ENCODE assay signal across 8 cellular contexts in the genomic region with DNA sequence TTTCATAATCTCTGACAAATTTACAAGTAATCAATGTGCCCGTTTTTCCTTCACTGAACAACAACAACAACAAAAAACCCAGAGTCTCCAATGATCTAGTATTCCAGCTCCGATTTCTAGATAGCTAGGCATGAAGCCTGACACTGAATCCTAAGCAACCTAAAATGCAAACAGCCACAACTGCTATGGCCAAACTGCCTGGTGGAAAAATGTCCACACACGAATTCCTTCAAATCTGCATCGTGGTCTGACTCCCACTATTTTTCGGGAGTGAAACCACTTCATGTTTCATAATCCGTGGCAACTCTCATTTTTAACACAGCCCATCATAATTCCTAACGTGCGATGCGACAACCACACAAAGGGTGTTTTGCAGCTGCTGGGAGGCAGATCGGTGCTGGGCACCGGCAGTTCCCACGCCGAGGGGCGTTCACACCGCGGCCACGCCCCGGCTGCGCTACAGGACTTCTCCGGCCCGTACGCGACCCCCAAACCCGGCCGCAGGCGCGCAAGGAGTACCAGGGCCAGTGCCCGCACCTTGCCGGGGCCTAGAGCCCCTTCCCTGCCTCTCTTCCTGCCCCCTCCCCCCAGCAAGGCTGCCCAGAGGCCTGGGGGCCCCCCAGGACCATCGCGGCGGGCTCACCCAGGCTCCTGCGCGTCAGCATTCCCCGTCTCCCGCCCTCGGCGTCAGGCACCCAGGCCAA. TPM values are rescaled to one million over a fixed set of nuclear protein-coding genes. Genes with fewer than 3 reads are reported as not detected.
DNase-seq lines count a peak whose midpoint lies in the region; ATAC-seq, FAIRE-seq and TF ChIP-seq lines count a peak whose summit lies in the region.

No MANE protein-coding gene starts in this region.

- H3K27me3 ChIP-seq in Panc1 (ENCODE audit: control insufficient read depth, insufficient read depth, low read length), result no peaks in the 10 kb centered on the region
- no peaks in the 10 kb centered on the region for H3K27me3 ChIP-seq in pancreas

- ATAC-seq in GM19455 (IDR thresholded peaks at IDR 0.05; ENCODE audit: unreplicated experiment), result peak; percentile 40
- peak; percentile 20 for ATAC-seq in HG03565 (IDR thresholded peaks at IDR 0.05; ENCODE audit: unreplicated experiment)
- peak; percentile 81 for ATAC-seq in Panc1
- peak; percentile 64 to 80 (median 78) for ATAC-seq in pancreas

- CTCF ChIA-PET in Panc1 (lab: Charles Lee), result interaction anchor here (0.5 kb wide), 1 partner anchor 70 kb away, joined by 3 read pairs; no protein-coding TSS in a partner anchor

- TF ChIP-seq CTCF in Panc1 (IDR thresholded peaks at IDR 0.05), result no peak
- no peak for TF ChIP-seq CTCF in pancreas (IDR thresholded peaks at IDR 0.05)

- no TSS peak for BruUV-seq in Panc1 (replicated peaks; lab: Mats Ljungman, UMichigan)

- H3K4me3 ChIP-seq in Panc1 (ENCODE audit: low read depth in 2 of 2, low read length in 2 of 2), result peak overlapping the region; percentile 71 to 72
- H3K4me3 ChIP-seq in pancreas, result peak overlapping the region; percentile 91 to 99 (median 97)

- peak overlapping the region; percentile 83 for H3K27ac ChIP-seq in Panc1 (ENCODE audit: low read length)
- H3K27ac ChIP-seq in adipose tissue (ENCODE audit: low read depth, low read length), result peak overlapping the region; percentile 60
- H3K27ac ChIP-seq in pancreas, result peak overlapping the region; percentile 87 to 89 (median 88)

- intact Hi-C loops in Panc1 (cut with micrococcal nuclease; ENCODE audit: unreplicated experiment) (no loop called here), cardiac septum (cut with DNase I) (loop anchor here (10.0 kb wide), 1 partner anchor 59 kb away; no protein-coding TSS in a partner anchor), pancreas (cut with DNase I) (no loop called here)

- POLR2A ChIA-PET in Panc1 (lab: Charles Lee), result interaction anchor here (0.6 kb wide), 2 partner anchors 204 to 335 kb away, joined by 3 to 12 read pairs; no protein-coding TSS in a partner anchor

- peaks cover 2% of the 10 kb centered on the region for H3K36me3 ChIP-seq in Panc1 (ENCODE audit: control insufficient read depth, insufficient read depth, low read length)
- H3K36me3 ChIP-seq in pancreas, result no peaks in the 10 kb centered on the region

- no peak for FAIRE-seq in pancreas (lab: Jason Lieb, UNC)

- H3K9me3 ChIP-seq in Panc1 (ENCODE audit: control insufficient read depth, insufficient read depth, low read depth, low read length) (no peaks in the 10 kb centered on the region), pancreas (no peaks in the 10 kb centered on the region)

- H3K4me1 ChIP-seq in Panc1 (ENCODE audit: control insufficient read depth, insufficient read depth, low read length), result peaks cover 13% of the 10 kb centered on the region
- H3K4me1 ChIP-seq in pancreas, result peaks cover 6 to 10% (median 7%) of the 10 kb centered on the region in 3 donors

- peak; percentile 55 for DNase-seq in DMS114 treated with DMSO at 0.1 percent for 48 hours (lab: John Stamatoyannopoulos, UW; ENCODE audit: unreplicated experiment)
- DNase-seq in Panc1 (ENCODE audit: low read depth, low spot score), result no peak
- peak; percentile 77 for DNase-seq in cardiac septum (ENCODE audit: low spot score)
- DNase-seq in pancreas, result peak; percentile 29 to 76 (median 51)
- DNase-seq in NCI-H2029 (lab: John Stamatoyannopoulos, UW), result no peak

- 1 to 2% (median 1%) methylated on average over 35 to 38 of the region's 38 CpGs for WGBS in adipose tissue, 3 donors
- WGBS in pancreas, 2 donors, result 0 to 1% methylated on average over 38 of the region's 38 CpGs

- in situ Hi-C loops in Panc1 (cut with HindIII; ENCODE audit: low pct_unique_long_range_greater_than_20kb, low sequenced_read_pairs), result no loop called here

RNA-seq across cellular contexts. Expression of a gene that starts 0.8 kb away (rescaled TPM):
- total RNA-seq in Panc1 (2021; ENCODE audit: unreplicated experiment) (25.1 TPM), cardiac septum (12.0 TPM), pancreas (10 to 100 TPM in 3 of 6 donors, 1 to 10 TPM in 3; 8.6 to 15.5 (median 10.0) TPM)
- polyA plus RNA-seq in Panc1 (2012; ENCODE audit: insufficient read length), result 9.7 TPM
- polyA plus RNA-seq in adipose tissue (1 to 10 TPM; 4.7 to 9.2 (median 5.2) TPM), pancreas (1 to 10 TPM; 3.6 to 7.8 TPM)

Comparison
In these comparisons a context has a peak if more than half of its experiments do, and no peak if none do; other contexts are left out.
1. DNase-seq: peak in DMS114 treated with DMSO at 0.1 percent for 48 hours (single experiment), cardiac septum (single experiment) and pancreas (6 of 6); none in Panc1 (single experiment) and NCI-H2029 (single experiment).
2. ATAC-seq: peak in every context shown above with its lines; median percentile 81 in Panc1; 78 in pancreas; 40 in GM19455; 20 in HG03565.
3. Peak in every context shown above with its lines, with median percentiles within 50 percentile points of each other: H3K27ac ChIP-seq.